1 cellular context compared by ENCODE assay signal in the genomic region with DNA sequence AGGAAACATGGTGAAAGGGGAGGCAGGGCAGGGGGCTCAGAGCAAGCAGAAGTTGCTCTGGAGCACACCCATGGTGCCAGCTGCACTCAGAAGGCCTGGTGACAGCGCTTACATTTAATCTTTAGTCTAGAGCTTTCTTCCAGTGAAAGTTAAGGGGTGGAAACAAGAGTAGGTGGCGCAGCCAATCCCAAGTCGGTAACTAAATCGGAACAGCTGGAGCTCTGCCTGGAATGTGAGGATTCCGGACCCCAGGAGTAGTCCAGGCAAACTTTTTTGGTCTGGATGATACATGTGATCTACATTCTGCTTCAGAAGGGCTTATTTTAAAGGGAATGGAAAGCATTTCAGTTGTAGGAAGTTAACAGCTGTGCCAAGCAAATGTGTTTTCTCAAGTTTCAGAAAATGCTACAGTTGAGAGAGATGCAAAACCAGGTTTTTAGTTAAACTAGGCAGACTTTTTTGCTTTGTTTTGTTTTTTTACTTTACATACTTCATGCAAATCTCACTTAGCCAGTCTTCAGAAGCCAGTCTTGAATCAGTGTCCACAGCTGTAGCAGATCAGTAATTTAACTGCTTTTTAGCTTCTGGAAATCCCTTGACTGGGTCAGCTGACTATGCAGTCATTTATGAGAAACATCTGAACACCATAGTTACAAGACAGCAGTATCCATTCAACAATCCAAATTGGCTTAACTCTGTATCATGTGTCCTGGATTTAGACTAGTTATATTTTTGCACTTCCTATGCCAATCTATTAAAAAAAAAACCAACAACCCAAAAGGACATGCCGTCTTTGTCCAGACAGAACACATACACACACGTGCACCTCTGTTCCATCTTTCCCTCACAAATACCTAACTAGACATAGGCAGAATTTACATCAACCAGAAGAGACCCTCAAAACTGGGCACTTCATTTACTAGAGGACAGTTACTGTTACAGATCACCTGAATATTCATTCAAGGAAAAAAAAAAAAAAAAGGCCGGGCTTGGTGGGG.
TF ChIP-seq lines count a peak whose summit lies in the region.

No MANE protein-coding gene starts in this region.

TF ChIP-seq in SK-N-SH, 30 proteins besides CTCF, POLR2A, EP300 and RAD21 (continued from another document):
- TF ChIP-seq, protein P1, sequence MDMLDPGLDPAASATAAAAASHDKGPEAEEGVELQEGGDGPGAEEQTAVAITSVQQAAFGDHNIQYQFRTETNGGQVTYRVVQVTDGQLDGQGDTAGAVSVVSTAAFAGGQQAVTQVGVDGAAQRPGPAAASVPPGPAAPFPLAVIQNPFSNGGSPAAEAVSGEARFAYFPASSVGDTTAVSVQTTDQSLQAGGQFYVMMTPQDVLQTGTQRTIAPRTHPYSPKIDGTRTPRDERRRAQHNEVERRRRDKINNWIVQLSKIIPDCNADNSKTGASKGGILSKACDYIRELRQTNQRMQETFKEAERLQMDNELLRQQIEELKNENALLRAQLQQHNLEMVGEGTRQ (IDR thresholded peaks at IDR 0.05; ENCODE audit: borderline replicate concordance, low read depth, low read length), result no peak; the same call in 1 of the 2 replicates
- no peak for TF ChIP-seq MEF2A (IDR thresholded peaks at IDR 0.05; ENCODE audit: borderline replicate concordance, low read depth)
- no peak for TF ChIP-seq GATA2 (CRISPR knock-in tag; IDR thresholded peaks at IDR 0.05)
